8 cellular contexts compared by ENCODE assay signal in the genomic region with DNA sequence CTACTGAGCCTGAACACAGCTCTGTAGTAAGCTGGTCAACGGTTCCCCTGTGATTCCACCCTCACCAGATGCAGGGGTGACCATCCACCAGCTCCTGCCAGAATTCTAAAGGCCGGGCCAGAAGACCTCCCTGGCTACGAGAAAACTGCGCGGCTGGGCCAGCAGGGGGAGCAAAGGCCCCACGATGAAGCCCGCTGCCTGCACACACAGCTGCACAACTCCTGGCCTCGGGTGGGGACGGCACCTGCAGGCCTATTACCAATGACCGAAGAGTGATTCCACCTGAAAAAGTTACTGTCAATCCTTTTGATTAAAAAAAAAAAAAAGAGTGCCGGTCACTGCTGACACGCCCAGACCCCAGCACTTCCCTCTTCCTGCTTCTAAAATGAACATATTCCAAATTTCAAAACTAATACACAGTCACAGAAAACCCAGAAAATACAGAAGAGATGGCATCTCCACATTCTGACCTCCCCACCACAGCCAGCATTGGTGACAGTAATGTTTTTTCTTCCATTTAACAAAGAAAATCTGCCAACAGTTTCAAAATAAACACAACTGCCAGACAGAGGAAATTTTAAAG. TPM values are rescaled to one million over a fixed set of nuclear protein-coding genes. Genes with fewer than 3 reads are reported as not detected.
DNase-seq lines count a peak whose midpoint lies in the region; ATAC-seq and TF ChIP-seq lines count a peak whose summit lies in the region.

No MANE protein-coding gene starts in this region.

- H3K18ac ChIP-seq in trophoblast cell (ENCODE audit: low read length), result no peak overlapping the region

- H3K27ac ChIP-seq in trophoblast cell (ENCODE audit: low read depth, low read length) (no peak overlapping the region), upper lobe of left lung (no peak overlapping the region)

- peaks cover 2% of the 10 kb centered on the region for H3K9me3 ChIP-seq in trophoblast cell (ENCODE audit: insufficient read depth, low read depth, low read length)
- H3K9me3 ChIP-seq in upper lobe of left lung, result no peaks in the 10 kb centered on the region

- H4K91ac ChIP-seq in trophoblast cell (ENCODE audit: low read depth, low read length), result no peak overlapping the region

- no peak overlapping the region for H4K12ac ChIP-seq in trophoblast cell (ENCODE audit: low read depth, low read length)

- H2BK5ac ChIP-seq in trophoblast cell (ENCODE audit: low read depth, low read length, poor library complexity), result no peak overlapping the region

- TF ChIP-seq EP300 in upper lobe of left lung (IDR thresholded peaks at IDR 0.05), result no peak

- no peaks in the 10 kb centered on the region for H3K79me1 ChIP-seq in trophoblast cell (ENCODE audit: low read length)

- peak overlapping the region; percentile 37 for H3K4me3 ChIP-seq in trophoblast cell (ENCODE audit: low read depth, low read length)
- H3K4me3 ChIP-seq in upper lobe of left lung, result no peak overlapping the region

- peak; percentile 44 for DNase-seq in DMS53 (lab: John Stamatoyannopoulos, UW)
- DNase-seq in DMS53 treated with DMSO at 0.1 percent for 48 hours (lab: John Stamatoyannopoulos, UW; ENCODE audit: unreplicated experiment), result no peak
- peak; percentile 40 to 45 for DNase-seq in SHP77 (lab: John Stamatoyannopoulos, UW)
- peak; percentile 53 for DNase-seq in activated gamma-delta T cell treated with Interleukin-2 at 50 U/mL for 16 hours
- DNase-seq in globus pallidus (ENCODE audit: low spot score), result peak; percentile 43
- DNase-seq in trophoblast cell, result peak; percentile 55 to 78
- peak; percentile 70 to 86 for DNase-seq in upper lobe of left lung

- H3K79me2 ChIP-seq in trophoblast cell (ENCODE audit: control insufficient read depth, insufficient read depth, low read length, poor library complexity), result no peaks in the 10 kb centered on the region

- H3K4me2 ChIP-seq in trophoblast cell (ENCODE audit: low read length), result no peak overlapping the region

- TF ChIP-seq POLR2A in upper lobe of left lung (IDR thresholded peaks at IDR 0.05), result no peak

- peaks cover 29% of the 10 kb centered on the region in 2 experiments for H3K36me3 ChIP-seq in trophoblast cell (ENCODE audit: control insufficient read depth in 1 of 2, insufficient read depth in 2 of 2, low read length in 2 of 2)
- peaks cover 0 to 38% (median 26%) of the 10 kb centered on the region in 4 donors for H3K36me3 ChIP-seq in upper lobe of left lung

- H3K9ac ChIP-seq in trophoblast cell (ENCODE audit: low read length), result no peak overlapping the region

- H2AK5ac ChIP-seq in trophoblast cell (ENCODE audit: low read length), result no peak overlapping the region

- no peak overlapping the region for H3K14ac ChIP-seq in trophoblast cell (ENCODE audit: low read length)

- WGBS in trophoblast cell (ENCODE audit: extremely low coverage, insufficient coverage, insufficient read length), result no CpG with 5 or more reads among the region's 12 CpGs
- 13 to 17% methylated on average over 9 to 12 of the region's 12 CpGs for WGBS in upper lobe of left lung, 2 donors

- H2AFZ ChIP-seq in trophoblast cell (ENCODE audit: insufficient read depth, low read length, poor library complexity), result no peak overlapping the region

- H3K23ac ChIP-seq in trophoblast cell (ENCODE audit: low read length), result no peak overlapping the region

- ATAC-seq in HG03432 (IDR thresholded peaks at IDR 0.05; ENCODE audit: unreplicated experiment) (peak; percentile 80), upper lobe of left lung (ENCODE audit: low FRiP score in 2 of 2) (peak; percentile 70 to 86)

- no peak overlapping the region for H2BK120ac ChIP-seq in trophoblast cell (ENCODE audit: insufficient read depth, low read length, poor library complexity)

- H3K4me1 ChIP-seq in trophoblast cell (ENCODE audit: control insufficient read depth in 1 of 2, insufficient read depth in 2 of 2, low read length in 2 of 2) (no peaks in the 10 kb centered on the region), upper lobe of left lung (peaks cover 0 to 7% (median 2%) of the 10 kb centered on the region in 4 donors)

- H2BK12ac ChIP-seq in trophoblast cell (ENCODE audit: low read length), result no peak overlapping the region

- TF ChIP-seq CTCF in upper lobe of left lung (IDR thresholded peaks at IDR 0.05), result peak; percentile 56 to 82 (median 78)

- H4K8ac ChIP-seq in trophoblast cell (ENCODE audit: low read depth, low read length), result no peak overlapping the region

- no peak overlapping the region for H3K4ac ChIP-seq in trophoblast cell (ENCODE audit: low read depth, low read length)

- H3K27me3 ChIP-seq in trophoblast cell (ENCODE audit: insufficient read depth, low read length) (no peaks in the 10 kb centered on the region), upper lobe of left lung (no peaks in the 10 kb centered on the region)

RNA-seq across cellular contexts. Expression of gene RIPK4, which starts 49.8 kb away (rescaled TPM):
- polyA plus RNA-seq in trophoblast cell (2013), result 2.6 and 2.7 TPM in 2 replicates
- 10 to 100 TPM in 5 of 6 donors, 1 to 10 TPM in 1; 6.3 to 18.6 (median 14.9) TPM for total RNA-seq in upper lobe of left lung
